Comparison of ENCODE assay signal across 2 cellular contexts in genomic region chr4:5052424-5052702, GRCh38.
TF ChIP-seq lines count a peak whose summit lies in the region.

No MANE protein-coding gene starts in this region.

TF ChIP-seq in endothelial cell of umbilical vein, 7 proteins besides CTCF, POLR2A, EP300 and RAD21:
- TF ChIP-seq EZH2 (IDR thresholded peaks at IDR 0.05; ENCODE audit: borderline replicate concordance, low read depth, low read length, severe bottlenecking) (no peak), GATA2 (IDR thresholded peaks at IDR 0.05; ENCODE audit: insufficient read depth, insufficient read length, low read depth, low read length) (no peak), JUN (IDR thresholded peaks at IDR 0.05; ENCODE audit: borderline replicate concordance, insufficient read depth, insufficient read length, low read depth) (no peak), FOS (IDR thresholded peaks at IDR 0.05; ENCODE audit: borderline replicate concordance, insufficient read depth, low read length) (no peak), MYC (IDR thresholded peaks at IDR 0.05; ENCODE audit: low read depth, low read length) (no peak), POLR2AphosphoS5 (IDR thresholded peaks at IDR 0.05; ENCODE audit: insufficient read depth, low read depth, low read length) (no peak)
- TF ChIP-seq, protein P1, sequence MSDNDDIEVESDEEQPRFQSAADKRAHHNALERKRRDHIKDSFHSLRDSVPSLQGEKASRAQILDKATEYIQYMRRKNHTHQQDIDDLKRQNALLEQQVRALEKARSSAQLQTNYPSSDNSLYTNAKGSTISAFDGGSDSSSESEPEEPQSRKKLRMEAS (IDR thresholded peaks at IDR 0.05; ENCODE audit: insufficient read depth, insufficient read length), result no peak

TF ChIP-seq in neural cell, 6 proteins besides CTCF, POLR2A, EP300 and RAD21:
- no peak for TF ChIP-seq MXI1 (conservative IDR thresholded peaks at IDR 0.05; ENCODE audit: poor library complexity, severe bottlenecking)
- no peak for TF ChIP-seq SMC3 (conservative IDR thresholded peaks at IDR 0.05; ENCODE audit: poor library complexity)
- TF ChIP-seq TAF1 (IDR thresholded peaks at IDR 0.05; ENCODE audit: low read depth), result no peak
- TF ChIP-seq EZH2 (IDR thresholded peaks at IDR 0.05; ENCODE audit: borderline replicate concordance, insufficient read depth, low read length, poor library complexity, severe bottlenecking), result no peak
- TF ChIP-seq, protein P2, sequence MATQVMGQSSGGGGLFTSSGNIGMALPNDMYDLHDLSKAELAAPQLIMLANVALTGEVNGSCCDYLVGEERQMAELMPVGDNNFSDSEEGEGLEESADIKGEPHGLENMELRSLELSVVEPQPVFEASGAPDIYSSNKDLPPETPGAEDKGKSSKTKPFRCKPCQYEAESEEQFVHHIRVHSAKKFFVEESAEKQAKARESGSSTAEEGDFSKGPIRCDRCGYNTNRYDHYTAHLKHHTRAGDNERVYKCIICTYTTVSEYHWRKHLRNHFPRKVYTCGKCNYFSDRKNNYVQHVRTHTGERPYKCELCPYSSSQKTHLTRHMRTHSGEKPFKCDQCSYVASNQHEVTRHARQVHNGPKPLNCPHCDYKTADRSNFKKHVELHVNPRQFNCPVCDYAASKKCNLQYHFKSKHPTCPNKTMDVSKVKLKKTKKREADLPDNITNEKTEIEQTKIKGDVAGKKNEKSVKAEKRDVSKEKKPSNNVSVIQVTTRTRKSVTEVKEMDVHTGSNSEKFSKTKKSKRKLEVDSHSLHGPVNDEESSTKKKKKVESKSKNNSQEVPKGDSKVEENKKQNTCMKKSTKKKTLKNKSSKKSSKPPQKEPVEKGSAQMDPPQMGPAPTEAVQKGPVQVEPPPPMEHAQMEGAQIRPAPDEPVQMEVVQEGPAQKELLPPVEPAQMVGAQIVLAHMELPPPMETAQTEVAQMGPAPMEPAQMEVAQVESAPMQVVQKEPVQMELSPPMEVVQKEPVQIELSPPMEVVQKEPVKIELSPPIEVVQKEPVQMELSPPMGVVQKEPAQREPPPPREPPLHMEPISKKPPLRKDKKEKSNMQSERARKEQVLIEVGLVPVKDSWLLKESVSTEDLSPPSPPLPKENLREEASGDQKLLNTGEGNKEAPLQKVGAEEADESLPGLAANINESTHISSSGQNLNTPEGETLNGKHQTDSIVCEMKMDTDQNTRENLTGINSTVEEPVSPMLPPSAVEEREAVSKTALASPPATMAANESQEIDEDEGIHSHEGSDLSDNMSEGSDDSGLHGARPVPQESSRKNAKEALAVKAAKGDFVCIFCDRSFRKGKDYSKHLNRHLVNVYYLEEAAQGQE (IDR thresholded peaks at IDR 0.05; ENCODE audit: borderline replicate concordance), result no peak
- TF ChIP-seq POLR2AphosphoS5 (IDR thresholded peaks at IDR 0.05), result no peak
